Comparison of ENCODE assay signal across 1 cellular context in the genomic region with DNA sequence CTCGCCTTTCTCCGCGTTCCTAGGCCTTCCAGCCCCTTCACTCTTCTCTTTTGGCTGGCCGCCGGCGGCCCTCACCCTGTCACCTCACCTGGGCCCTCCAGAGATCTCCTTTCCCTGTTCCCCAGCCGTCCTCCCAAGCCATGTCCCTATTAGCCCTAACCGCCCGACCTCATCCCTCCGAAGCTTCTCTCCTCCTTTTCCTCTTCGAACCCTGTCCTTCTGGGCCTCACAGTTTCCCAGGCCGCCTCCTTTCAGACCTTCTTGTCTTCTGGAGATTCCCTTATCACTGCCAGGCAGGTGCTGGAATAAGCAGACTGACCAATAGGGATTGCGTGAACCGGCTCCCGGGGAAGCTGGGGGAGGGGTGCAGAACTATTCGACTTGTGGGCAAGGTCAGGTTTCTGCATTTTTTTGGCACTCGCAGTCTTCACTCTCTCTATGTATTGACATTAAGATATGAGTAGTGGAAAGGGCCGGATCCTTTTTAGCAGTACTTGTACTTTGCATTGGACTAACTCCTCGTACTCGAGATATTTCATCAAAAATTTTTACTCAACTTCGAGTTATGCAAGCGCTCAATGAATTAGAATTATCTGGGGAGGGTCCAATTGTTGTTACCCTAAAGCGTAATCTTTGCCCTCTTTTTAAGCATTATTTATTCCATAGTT.
TF ChIP-seq lines count a peak whose summit lies in the region.

No MANE protein-coding gene starts in this region.

TF ChIP-seq in K562, 482 proteins besides CTCF, POLR2A, EP300 and RAD21 (continued from another document and continues in another):
- TF ChIP-seq, protein P1, sequence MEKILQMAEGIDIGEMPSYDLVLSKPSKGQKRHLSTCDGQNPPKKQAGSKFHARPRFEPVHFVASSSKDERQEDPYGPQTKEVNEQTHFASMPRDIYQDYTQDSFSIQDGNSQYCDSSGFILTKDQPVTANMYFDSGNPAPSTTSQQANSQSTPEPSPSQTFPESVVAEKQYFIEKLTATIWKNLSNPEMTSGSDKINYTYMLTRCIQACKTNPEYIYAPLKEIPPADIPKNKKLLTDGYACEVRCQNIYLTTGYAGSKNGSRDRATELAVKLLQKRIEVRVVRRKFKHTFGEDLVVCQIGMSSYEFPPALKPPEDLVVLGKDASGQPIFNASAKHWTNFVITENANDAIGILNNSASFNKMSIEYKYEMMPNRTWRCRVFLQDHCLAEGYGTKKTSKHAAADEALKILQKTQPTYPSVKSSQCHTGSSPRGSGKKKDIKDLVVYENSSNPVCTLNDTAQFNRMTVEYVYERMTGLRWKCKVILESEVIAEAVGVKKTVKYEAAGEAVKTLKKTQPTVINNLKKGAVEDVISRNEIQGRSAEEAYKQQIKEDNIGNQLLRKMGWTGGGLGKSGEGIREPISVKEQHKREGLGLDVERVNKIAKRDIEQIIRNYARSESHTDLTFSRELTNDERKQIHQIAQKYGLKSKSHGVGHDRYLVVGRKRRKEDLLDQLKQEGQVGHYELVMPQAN (IDR thresholded peaks at IDR 0.05; ENCODE audit: borderline replicate concordance) = peak; percentile 80
- TF ChIP-seq PHB2 (IDR thresholded peaks at IDR 0.05; ENCODE audit: low read depth) = peak; percentile 86
- TF ChIP-seq, protein P2, sequence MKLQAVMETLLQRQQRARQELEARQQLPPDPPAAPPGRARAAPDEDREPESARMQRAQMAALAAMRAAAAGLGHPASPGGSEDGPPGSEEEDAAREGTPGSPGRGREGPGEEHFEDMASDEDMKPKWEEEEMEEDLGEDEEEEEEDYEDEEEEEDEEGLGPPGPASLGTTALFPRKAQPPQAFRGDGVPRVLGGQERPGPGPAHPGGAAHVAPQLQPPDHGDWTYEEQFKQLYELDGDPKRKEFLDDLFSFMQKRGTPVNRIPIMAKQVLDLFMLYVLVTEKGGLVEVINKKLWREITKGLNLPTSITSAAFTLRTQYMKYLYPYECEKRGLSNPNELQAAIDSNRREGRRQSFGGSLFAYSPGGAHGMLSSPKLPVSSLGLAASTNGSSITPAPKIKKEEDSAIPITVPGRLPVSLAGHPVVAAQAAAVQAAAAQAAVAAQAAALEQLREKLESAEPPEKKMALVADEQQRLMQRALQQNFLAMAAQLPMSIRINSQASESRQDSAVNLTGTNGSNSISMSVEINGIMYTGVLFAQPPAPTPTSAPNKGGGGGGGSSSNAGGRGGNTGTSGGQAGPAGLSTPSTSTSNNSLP (IDR thresholded peaks at IDR 0.05; ENCODE audit: borderline replicate concordance, low read depth, low read length) = peak; percentile 66; the same call in 1 of the 2 replicates
- peak; percentile 50 for TF ChIP-seq MEIS2 (IDR thresholded peaks at IDR 0.05; ENCODE audit: partially characterized antibody)
- TF ChIP-seq WHSC1 (IDR thresholded peaks at IDR 0.05; ENCODE audit: low read length) = no peak
- TF ChIP-seq FIP1L1 (IDR thresholded peaks at IDR 0.05; ENCODE audit: low read depth, low read length, poor library complexity, severe bottlenecking) = peak; percentile 24
- TF ChIP-seq MCM2 (IDR thresholded peaks at IDR 0.05; ENCODE audit: low read depth) = no peak
- TF ChIP-seq, protein P3, sequence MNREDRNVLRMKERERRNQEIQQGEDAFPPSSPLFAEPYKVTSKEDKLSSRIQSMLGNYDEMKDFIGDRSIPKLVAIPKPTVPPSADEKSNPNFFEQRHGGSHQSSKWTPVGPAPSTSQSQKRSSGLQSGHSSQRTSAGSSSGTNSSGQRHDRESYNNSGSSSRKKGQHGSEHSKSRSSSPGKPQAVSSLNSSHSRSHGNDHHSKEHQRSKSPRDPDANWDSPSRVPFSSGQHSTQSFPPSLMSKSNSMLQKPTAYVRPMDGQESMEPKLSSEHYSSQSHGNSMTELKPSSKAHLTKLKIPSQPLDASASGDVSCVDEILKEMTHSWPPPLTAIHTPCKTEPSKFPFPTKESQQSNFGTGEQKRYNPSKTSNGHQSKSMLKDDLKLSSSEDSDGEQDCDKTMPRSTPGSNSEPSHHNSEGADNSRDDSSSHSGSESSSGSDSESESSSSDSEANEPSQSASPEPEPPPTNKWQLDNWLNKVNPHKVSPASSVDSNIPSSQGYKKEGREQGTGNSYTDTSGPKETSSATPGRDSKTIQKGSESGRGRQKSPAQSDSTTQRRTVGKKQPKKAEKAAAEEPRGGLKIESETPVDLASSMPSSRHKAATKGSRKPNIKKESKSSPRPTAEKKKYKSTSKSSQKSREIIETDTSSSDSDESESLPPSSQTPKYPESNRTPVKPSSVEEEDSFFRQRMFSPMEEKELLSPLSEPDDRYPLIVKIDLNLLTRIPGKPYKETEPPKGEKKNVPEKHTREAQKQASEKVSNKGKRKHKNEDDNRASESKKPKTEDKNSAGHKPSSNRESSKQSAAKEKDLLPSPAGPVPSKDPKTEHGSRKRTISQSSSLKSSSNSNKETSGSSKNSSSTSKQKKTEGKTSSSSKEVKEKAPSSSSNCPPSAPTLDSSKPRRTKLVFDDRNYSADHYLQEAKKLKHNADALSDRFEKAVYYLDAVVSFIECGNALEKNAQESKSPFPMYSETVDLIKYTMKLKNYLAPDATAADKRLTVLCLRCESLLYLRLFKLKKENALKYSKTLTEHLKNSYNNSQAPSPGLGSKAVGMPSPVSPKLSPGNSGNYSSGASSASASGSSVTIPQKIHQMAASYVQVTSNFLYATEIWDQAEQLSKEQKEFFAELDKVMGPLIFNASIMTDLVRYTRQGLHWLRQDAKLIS (CRISPR knock-in tag; IDR thresholded peaks at IDR 0.05) = no peak
- TF ChIP-seq, protein P4, sequence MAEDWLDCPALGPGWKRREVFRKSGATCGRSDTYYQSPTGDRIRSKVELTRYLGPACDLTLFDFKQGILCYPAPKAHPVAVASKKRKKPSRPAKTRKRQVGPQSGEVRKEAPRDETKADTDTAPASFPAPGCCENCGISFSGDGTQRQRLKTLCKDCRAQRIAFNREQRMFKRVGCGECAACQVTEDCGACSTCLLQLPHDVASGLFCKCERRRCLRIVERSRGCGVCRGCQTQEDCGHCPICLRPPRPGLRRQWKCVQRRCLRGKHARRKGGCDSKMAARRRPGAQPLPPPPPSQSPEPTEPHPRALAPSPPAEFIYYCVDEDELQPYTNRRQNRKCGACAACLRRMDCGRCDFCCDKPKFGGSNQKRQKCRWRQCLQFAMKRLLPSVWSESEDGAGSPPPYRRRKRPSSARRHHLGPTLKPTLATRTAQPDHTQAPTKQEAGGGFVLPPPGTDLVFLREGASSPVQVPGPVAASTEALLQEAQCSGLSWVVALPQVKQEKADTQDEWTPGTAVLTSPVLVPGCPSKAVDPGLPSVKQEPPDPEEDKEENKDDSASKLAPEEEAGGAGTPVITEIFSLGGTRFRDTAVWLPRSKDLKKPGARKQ (CRISPR knock-in tag; IDR thresholded peaks at IDR 0.05) = no peak
- TF ChIP-seq ZFP30 (CRISPR knock-in tag; IDR thresholded peaks at IDR 0.05; ENCODE audit: borderline replicate concordance) = no peak
- TF ChIP-seq ZZZ3 (IDR thresholded peaks at IDR 0.05) = no peak
- no peak for TF ChIP-seq ASH1L (IDR thresholded peaks at IDR 0.05; ENCODE audit: borderline replicate concordance, low read depth, partially characterized antibody)
- no peak for TF ChIP-seq NR3C1 (CRISPR knock-in tag; IDR thresholded peaks at IDR 0.05)
- peak; percentile 93 for TF ChIP-seq TCF3 (CRISPR knock-in tag; IDR thresholded peaks at IDR 0.05)
- TF ChIP-seq, protein P5, sequence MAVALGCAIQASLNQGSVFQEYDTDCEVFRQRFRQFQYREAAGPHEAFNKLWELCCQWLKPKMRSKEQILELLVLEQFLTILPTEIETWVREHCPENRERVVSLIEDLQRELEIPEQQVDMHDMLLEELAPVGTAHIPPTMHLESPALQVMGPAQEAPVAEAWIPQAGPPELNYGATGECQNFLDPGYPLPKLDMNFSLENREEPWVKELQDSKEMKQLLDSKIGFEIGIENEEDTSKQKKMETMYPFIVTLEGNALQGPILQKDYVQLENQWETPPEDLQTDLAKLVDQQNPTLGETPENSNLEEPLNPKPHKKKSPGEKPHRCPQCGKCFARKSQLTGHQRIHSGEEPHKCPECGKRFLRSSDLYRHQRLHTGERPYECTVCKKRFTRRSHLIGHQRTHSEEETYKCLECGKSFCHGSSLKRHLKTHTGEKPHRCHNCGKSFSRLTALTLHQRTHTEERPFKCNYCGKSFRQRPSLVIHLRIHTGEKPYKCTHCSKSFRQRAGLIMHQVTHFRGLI (CRISPR knock-in tag; IDR thresholded peaks at IDR 0.05) = no peak
- TF ChIP-seq SUPT5H (IDR thresholded peaks at IDR 0.05) = peak; percentile 92
- no peak for TF ChIP-seq NR1H2 (CRISPR knock-in tag; IDR thresholded peaks at IDR 0.05)
- TF ChIP-seq, protein P6, sequence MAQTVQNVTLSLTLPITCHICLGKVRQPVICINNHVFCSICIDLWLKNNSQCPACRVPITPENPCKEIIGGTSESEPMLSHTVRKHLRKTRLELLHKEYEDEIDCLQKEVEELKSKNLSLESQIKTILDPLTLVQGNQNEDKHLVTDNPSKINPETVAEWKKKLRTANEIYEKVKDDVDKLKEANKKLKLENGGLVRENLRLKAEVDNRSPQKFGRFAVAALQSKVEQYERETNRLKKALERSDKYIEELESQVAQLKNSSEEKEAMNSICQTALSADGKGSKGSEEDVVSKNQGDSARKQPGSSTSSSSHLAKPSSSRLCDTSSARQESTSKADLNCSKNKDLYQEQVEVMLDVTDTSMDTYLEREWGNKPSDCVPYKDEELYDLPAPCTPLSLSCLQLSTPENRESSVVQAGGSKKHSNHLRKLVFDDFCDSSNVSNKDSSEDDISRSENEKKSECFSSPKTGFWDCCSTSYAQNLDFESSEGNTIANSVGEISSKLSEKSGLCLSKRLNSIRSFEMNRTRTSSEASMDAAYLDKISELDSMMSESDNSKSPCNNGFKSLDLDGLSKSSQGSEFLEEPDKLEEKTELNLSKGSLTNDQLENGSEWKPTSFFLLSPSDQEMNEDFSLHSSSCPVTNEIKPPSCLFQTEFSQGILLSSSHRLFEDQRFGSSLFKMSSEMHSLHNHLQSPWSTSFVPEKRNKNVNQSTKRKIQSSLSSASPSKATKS (CRISPR knock-in tag; IDR thresholded peaks at IDR 0.05) = no peak
- no peak for TF ChIP-seq ZNF668 (CRISPR knock-in tag; IDR thresholded peaks at IDR 0.05)
- TF ChIP-seq TAF1 (IDR thresholded peaks at IDR 0.05; ENCODE audit: control insufficient read depth, extremely low read depth, insufficient read depth, low read length, severe bottlenecking) = peak; percentile 79
- no peak for TF ChIP-seq ZNF224 (CRISPR knock-in tag; IDR thresholded peaks at IDR 0.05)
- no peak for TF ChIP-seq XRCC3 (IDR thresholded peaks at IDR 0.05)
- TF ChIP-seq SP1 (CRISPR knock-in tag; IDR thresholded peaks at IDR 0.05) = 0 out of 2 replicates have a peak, but pooled peaks have one; percentile 17
- TF ChIP-seq STAG1 (CRISPR knock-in tag; IDR thresholded peaks at IDR 0.05; ENCODE audit: borderline replicate concordance) = no peak
- TF ChIP-seq HDAC2 (IDR thresholded peaks at IDR 0.05) = peak; percentile 96
- no peak for TF ChIP-seq ZNF764 (CRISPR knock-in tag; IDR thresholded peaks at IDR 0.05; ENCODE audit: low read depth)
- TF ChIP-seq, protein P7, sequence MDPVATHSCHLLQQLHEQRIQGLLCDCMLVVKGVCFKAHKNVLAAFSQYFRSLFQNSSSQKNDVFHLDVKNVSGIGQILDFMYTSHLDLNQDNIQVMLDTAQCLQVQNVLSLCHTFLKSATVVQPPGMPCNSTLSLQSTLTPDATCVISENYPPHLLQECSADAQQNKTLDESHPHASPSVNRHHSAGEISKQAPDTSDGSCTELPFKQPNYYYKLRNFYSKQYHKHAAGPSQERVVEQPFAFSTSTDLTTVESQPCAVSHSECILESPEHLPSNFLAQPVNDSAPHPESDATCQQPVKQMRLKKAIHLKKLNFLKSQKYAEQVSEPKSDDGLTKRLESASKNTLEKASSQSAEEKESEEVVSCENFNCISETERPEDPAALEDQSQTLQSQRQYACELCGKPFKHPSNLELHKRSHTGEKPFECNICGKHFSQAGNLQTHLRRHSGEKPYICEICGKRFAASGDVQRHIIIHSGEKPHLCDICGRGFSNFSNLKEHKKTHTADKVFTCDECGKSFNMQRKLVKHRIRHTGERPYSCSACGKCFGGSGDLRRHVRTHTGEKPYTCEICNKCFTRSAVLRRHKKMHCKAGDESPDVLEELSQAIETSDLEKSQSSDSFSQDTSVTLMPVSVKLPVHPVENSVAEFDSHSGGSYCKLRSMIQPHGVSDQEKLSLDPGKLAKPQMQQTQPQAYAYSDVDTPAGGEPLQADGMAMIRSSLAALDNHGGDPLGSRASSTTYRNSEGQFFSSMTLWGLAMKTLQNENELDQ (CRISPR knock-in tag; IDR thresholded peaks at IDR 0.05; ENCODE audit: borderline replicate concordance) = no peak
- TF ChIP-seq, protein P8, sequence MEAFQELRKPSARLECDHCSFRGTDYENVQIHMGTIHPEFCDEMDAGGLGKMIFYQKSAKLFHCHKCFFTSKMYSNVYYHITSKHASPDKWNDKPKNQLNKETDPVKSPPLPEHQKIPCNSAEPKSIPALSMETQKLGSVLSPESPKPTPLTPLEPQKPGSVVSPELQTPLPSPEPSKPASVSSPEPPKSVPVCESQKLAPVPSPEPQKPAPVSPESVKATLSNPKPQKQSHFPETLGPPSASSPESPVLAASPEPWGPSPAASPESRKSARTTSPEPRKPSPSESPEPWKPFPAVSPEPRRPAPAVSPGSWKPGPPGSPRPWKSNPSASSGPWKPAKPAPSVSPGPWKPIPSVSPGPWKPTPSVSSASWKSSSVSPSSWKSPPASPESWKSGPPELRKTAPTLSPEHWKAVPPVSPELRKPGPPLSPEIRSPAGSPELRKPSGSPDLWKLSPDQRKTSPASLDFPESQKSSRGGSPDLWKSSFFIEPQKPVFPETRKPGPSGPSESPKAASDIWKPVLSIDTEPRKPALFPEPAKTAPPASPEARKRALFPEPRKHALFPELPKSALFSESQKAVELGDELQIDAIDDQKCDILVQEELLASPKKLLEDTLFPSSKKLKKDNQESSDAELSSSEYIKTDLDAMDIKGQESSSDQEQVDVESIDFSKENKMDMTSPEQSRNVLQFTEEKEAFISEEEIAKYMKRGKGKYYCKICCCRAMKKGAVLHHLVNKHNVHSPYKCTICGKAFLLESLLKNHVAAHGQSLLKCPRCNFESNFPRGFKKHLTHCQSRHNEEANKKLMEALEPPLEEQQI (IDR thresholded peaks at IDR 0.05) = peak; percentile 75; the same call in 1 of the 2 replicates
- peak in 1 of 2 experiments; percentile 54; a peak in 1 of 4 replicates for TF ChIP-seq FOXK2 (conservative IDR thresholded peaks at IDR 0.05 in 1 of 2, IDR thresholded peaks at IDR 0.05 in 1 of 2; ENCODE audit: low read depth in 2 of 2)
- TF ChIP-seq, protein P9, sequence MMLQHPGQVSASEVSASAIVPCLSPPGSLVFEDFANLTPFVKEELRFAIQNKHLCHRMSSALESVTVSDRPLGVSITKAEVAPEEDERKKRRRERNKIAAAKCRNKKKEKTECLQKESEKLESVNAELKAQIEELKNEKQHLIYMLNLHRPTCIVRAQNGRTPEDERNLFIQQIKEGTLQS (IDR thresholded peaks at IDR 0.05) = peak; percentile 23; the same call in 1 of the 2 replicates
- TF ChIP-seq, protein P9 (CRISPR knock-in tag; conservative IDR thresholded peaks at IDR 0.05) = 0 out of 2 replicates have a peak, but pooled peaks have one; percentile 59
- TF ChIP-seq YBX1 (IDR thresholded peaks at IDR 0.05) = no peak
- peak; percentile 71 for TF ChIP-seq CHD2 (IDR thresholded peaks at IDR 0.05; ENCODE audit: low read depth, low read length)
- TF ChIP-seq, protein P10, sequence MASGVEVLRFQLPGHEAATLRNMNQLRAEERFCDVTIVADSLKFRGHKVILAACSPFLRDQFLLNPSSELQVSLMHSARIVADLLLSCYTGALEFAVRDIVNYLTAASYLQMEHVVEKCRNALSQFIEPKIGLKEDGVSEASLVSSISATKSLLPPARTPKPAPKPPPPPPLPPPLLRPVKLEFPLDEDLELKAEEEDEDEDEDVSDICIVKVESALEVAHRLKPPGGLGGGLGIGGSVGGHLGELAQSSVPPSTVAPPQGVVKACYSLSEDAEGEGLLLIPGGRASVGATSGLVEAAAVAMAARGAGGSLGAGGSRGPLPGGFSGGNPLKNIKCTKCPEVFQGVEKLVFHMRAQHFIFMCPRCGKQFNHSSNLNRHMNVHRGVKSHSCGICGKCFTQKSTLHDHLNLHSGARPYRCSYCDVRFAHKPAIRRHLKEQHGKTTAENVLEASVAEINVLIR (CRISPR knock-in tag; IDR thresholded peaks at IDR 0.05) = no peak
